Comparison of ENCODE assay signal across 25 cellular contexts in genomic region chr1:6899621-6900020, GRCh38.
"Had no signal": no experiment of that assay in that cellular context is flagged by ENCODE, and none has a peak within 500 bp of the region (broad histone marks: within the 10 kb centered on the region; RNA-seq: fewer than 3 reads in every experiment).

No MANE protein-coding gene starts in this region.

- H3K27ac ChIP-seq: body of pancreas, SK-N-MC had no signal

- ATAC-seq: activated CD4-positive, CD25-positive, alpha-beta regulatory T cell treated with anti-CD3 and anti-CD28 coated beads, Interleukin-2, amount 50 U/mL, for 24 hours; activated CD8-positive, alpha-beta T cell treated with anti-CD3 and anti-CD28 coated beads for 36 hours; body of pancreas; Panc1; Right ventricle myocardium inferior; T-cell had no signal

- H3K9me3 ChIP-seq: body of pancreas, MG63 had no signal

- H3K27ac Mint-ChIP-seq: activated CD8-positive, alpha-beta T cell treated with anti-CD3 and anti-CD28 coated beads for 36 hours; activated naive CD4-positive, alpha-beta T cell treated with anti-CD3 and anti-CD28 coated beads, Interleukin-2, amount 50 U/mL, for 24 hours; T-cell had no signal

- H3K4me1 ChIP-seq: body of pancreas had no signal

- H3K9me3 Mint-ChIP-seq: activated CD8-positive, alpha-beta T cell treated with anti-CD3 and anti-CD28 coated beads for 36 hours; activated naive CD4-positive, alpha-beta T cell treated with anti-CD3 and anti-CD28 coated beads, Interleukin-2, amount 50 U/mL, for 24 hours; central memory CD8-positive, alpha-beta T cell; T-cell had no signal

- H3K27me3 ChIP-seq: body of pancreas, MG63 had no signal

- H3K36me3 ChIP-seq: MG63 had no signal

- H3K4me3 Mint-ChIP-seq: activated CD8-positive, alpha-beta T cell treated with anti-CD3 and anti-CD28 coated beads for 36 hours; activated naive CD4-positive, alpha-beta T cell treated with anti-CD3 and anti-CD28 coated beads, Interleukin-2, amount 50 U/mL, for 24 hours; central memory CD8-positive, alpha-beta T cell; T-cell had no signal

- H3K4me3 ChIP-seq: body of pancreas, MG63, SK-N-MC had no signal

- H3K36me3 Mint-ChIP-seq: T-cell had no signal

- DNase-seq: activated CD4-positive, alpha-beta T cell treated with anti-CD3 and anti-CD28 coated beads for 4 hours; activated CD8-positive, alpha-beta memory T cell treated with anti-CD3 and anti-CD28 coated beads, Interleukin-2, amount 50 U/mL, for 48 hours; activated CD8-positive, alpha-beta T cell treated with anti-CD3 and anti-CD28 coated beads for 36 hours; activated T-cell treated with anti-CD3 and anti-CD28 coated beads, Interleukin-2, amount 50 U/mL, for 1 hour; aorta; body of pancreas; KG1; MG63; NCI-H1092 treated with DMSO at 0.1 percent for 48 hours; NCI-H1436; NCI-H1694 treated with DMSO at 0.1 percent for 48 hours; NCI-H446; NCI-H526; NCI-H82; NK-92 treated with Interleukin-12 subunit alpha and Interleukin-12 subunit beta, amount 100 ng/mL, for 24 hours; RPMI8226; T-cell; T-helper 2 cell; T1000 had no signal

- H3K27me3 Mint-ChIP-seq: activated CD8-positive, alpha-beta T cell treated with anti-CD3 and anti-CD28 coated beads for 36 hours; activated naive CD4-positive, alpha-beta T cell treated with anti-CD3 and anti-CD28 coated beads, Interleukin-2, amount 50 U/mL, for 24 hours; central memory CD8-positive, alpha-beta T cell; T-cell had no signal

- H3K4me1 Mint-ChIP-seq: activated naive CD4-positive, alpha-beta T cell treated with anti-CD3 and anti-CD28 coated beads, Interleukin-2, amount 50 U/mL, for 24 hours; central memory CD8-positive, alpha-beta T cell; T-cell had no signal
